8 cellular contexts compared by ENCODE assay signal in the genomic region with DNA sequence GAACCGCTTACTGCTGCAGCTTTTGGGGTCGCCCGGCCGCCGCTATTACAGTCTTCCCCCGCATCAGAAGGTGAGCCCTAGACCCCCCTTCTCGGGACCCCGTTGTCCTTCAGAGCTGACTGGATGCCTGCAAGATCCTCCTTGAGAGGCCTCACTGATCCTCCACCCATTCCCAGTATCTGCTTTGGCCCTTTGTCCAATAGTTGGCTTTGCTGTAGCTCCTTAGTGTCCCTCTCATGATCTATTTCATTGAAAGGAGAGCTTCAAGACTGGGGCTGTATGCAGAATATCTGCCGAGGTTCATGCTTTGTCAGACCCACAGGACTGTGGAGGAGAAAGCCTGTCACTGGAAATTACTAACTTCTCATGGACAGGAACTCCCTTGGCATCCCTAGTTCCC. TPM values are rescaled to one million over a fixed set of nuclear protein-coding genes. Genes with fewer than 3 reads are reported as not detected.
DNase-seq lines count a peak whose midpoint lies in the region; ATAC-seq and TF ChIP-seq lines count a peak whose summit lies in the region.

No MANE protein-coding gene starts in this region.

- H3K27me3 ChIP-seq in OCI-LY1 (ENCODE audit: insufficient read depth, low read length) = no peaks in the 10 kb centered on the region
- no peaks in the 10 kb centered on the region for H3K27me3 ChIP-seq in duodenal mucosa (ENCODE audit: control insufficient read depth in 1 of 2, insufficient read depth in 2 of 2, low read length in 2 of 2)
- no peaks in the 10 kb centered on the region for H3K27me3 ChIP-seq in uterus

- H3F3A ChIP-seq in OCI-LY1 (ENCODE audit: insufficient read depth, low read length) = no peaks in the 10 kb centered on the region

- peaks cover 23% of the 10 kb centered on the region for H3K4me1 ChIP-seq in OCI-LY1 (ENCODE audit: insufficient read depth, low read length, severe bottlenecking)
- peaks cover 4 to 15% of the 10 kb centered on the region in 2 donors for H3K4me1 ChIP-seq in duodenal mucosa (ENCODE audit: control insufficient read depth in 1 of 2, insufficient read depth in 2 of 2, low read length in 2 of 2)
- no peaks in the 10 kb centered on the region for H3K4me1 ChIP-seq in uterus

- H3K9me3 ChIP-seq in OCI-LY1 (ENCODE audit: low read length) (no peaks in the 10 kb centered on the region), duodenal mucosa (ENCODE audit: control insufficient read depth in 1 of 2, low read length in 2 of 2) (no peaks in the 10 kb centered on the region), uterus (no peaks in the 10 kb centered on the region)

- intact Hi-C loops in uterus (cut with DNase I; ENCODE audit: low total_unique reads) = no loop called here

- peak overlapping the region; percentile 67 for H3K4me3 ChIP-seq in AG09309 (ENCODE audit: control insufficient read depth, low read depth, low read length)
- H3K4me3 ChIP-seq in OCI-LY1 (ENCODE audit: low read depth, low read length, poor library complexity, severe bottlenecking) = peak overlapping the region; percentile 84
- peak overlapping the region; percentile 87 to 99 for H3K4me3 ChIP-seq in duodenal mucosa (ENCODE audit: low read depth in 1 of 2, low read length in 2 of 2)
- H3K4me3 ChIP-seq in uterus = peak overlapping the region; percentile 72 to 73

- ATAC-seq in GM18907 (IDR thresholded peaks at IDR 0.05; ENCODE audit: unreplicated experiment) (peak; percentile 7), memory B cell (ENCODE audit: low read depth) (no peak), HG03469 (IDR thresholded peaks at IDR 0.05; ENCODE audit: unreplicated experiment) (no peak)

- no peaks in the 10 kb centered on the region for H3K27me3 Mint-ChIP-seq in memory B cell

- peak overlapping the region; percentile 91 for H3K27ac Mint-ChIP-seq in memory B cell

- no peak for TF ChIP-seq CTCF in AG09309 (IDR thresholded peaks at IDR 0.05; ENCODE audit: control insufficient read depth, insufficient read depth, low read depth, low read length, missing control alignments)
- no peak for TF ChIP-seq CTCF in OCI-LY1 (IDR thresholded peaks at IDR 0.05; ENCODE audit: low read length)
- TF ChIP-seq CTCF in uterus (IDR thresholded peaks at IDR 0.05) = no peak

- peaks cover 30% of the 10 kb centered on the region for H3K36me3 ChIP-seq in OCI-LY1 (ENCODE audit: insufficient read depth, low read length)
- H3K36me3 ChIP-seq in duodenal mucosa (ENCODE audit: control insufficient read depth in 1 of 2, insufficient read depth in 2 of 2, low read length in 2 of 2) = peaks cover 20 to 23% of the 10 kb centered on the region in 2 donors
- H3K36me3 ChIP-seq in uterus = no peaks in the 10 kb centered on the region

- no peak for DNase-seq in AG09309 (ENCODE audit: low read depth)
- peak in 1 of 2 donors; percentile 18 for DNase-seq in memory B cell (ENCODE audit: low spot score in 2 of 2)
- no peak for DNase-seq in uterus
- no peak for DNase-seq in germinal center (ENCODE audit: low spot score)

- peak overlapping the region; percentile 100 for H3K4me3 Mint-ChIP-seq in memory B cell

- H3K27ac ChIP-seq in OCI-LY1 (ENCODE audit: low read depth, low read length, poor library complexity, severe bottlenecking) = peak overlapping the region; percentile 91
- H3K27ac ChIP-seq in duodenal mucosa (ENCODE audit: low read depth, low read length) = peak overlapping the region; percentile 90
- peak overlapping the region; percentile 84 to 85 for H3K27ac ChIP-seq in uterus

- no peaks in the 10 kb centered on the region for H3K9me3 Mint-ChIP-seq in memory B cell

- no peaks in the 10 kb centered on the region for H3K9me2 ChIP-seq in OCI-LY1 (ENCODE audit: low read depth, low read length)

- peak overlapping the region; percentile 17; the same call in 1 of the 2 replicates for H2AFZ ChIP-seq in OCI-LY1 (ENCODE audit: low read length)

- peaks cover 7% of the 10 kb centered on the region for H3K79me2 ChIP-seq in OCI-LY1 (ENCODE audit: insufficient read depth, low read length)

- H3K9ac ChIP-seq in OCI-LY1 (ENCODE audit: low read length) (peak overlapping the region; percentile 89), duodenal mucosa (ENCODE audit: low read depth in 1 of 2, low read length in 2 of 2) (peak overlapping the region; percentile 87 to 88)

- H3K4me1 Mint-ChIP-seq in memory B cell = peaks cover 12% of the 10 kb centered on the region

- H4K20me1 ChIP-seq in OCI-LY1 (ENCODE audit: insufficient read depth, low read length) = no peaks in the 10 kb centered on the region

- no peak for TF ChIP-seq POLR2A in uterus (IDR thresholded peaks at IDR 0.05)

- H3K36me3 Mint-ChIP-seq in memory B cell = peaks cover 16% of the 10 kb centered on the region

- peak overlapping the region; percentile 96 for H3K4me2 ChIP-seq in OCI-LY1 (ENCODE audit: low read length)

RNA-seq across cellular contexts. Expression of a gene that starts 0.5 kb away (rescaled TPM):
- 10 to 100 TPM; 11.8 to 32.7 (median 24.7) TPM for total RNA-seq in uterus

RNA-seq across cellular contexts. Expression of a gene that starts 48.1 kb away (rescaled TPM):
- total RNA-seq in uterus = 1 to 10 TPM in 2 of 4 donors, under 1 TPM in 2; 0.29 to 5.5 (median 1.6) TPM

RNA-seq across cellular contexts. Expression of a gene that starts 48.4 kb away (rescaled TPM):
- total RNA-seq in uterus = 10 to 100 TPM in 2 of 4 donors, 1 to 10 TPM in 2; 2.3 to 32.9 (median 14.3) TPM
